ENCODE assay signal across 31 cellular contexts in genomic region chr10:25245171-25245570, GRCh38.
"Had no signal": no experiment of that assay in that cellular context is flagged by ENCODE, and none has a peak within 500 bp of the region (broad histone marks: within the 10 kb centered on the region; RNA-seq: fewer than 3 reads in every experiment).

No MANE protein-coding gene starts in this region.

- H3K4me3 ChIP-seq: left ventricle myocardium inferior, lung, mucosa of descending colon, psoas muscle, right atrium auricular region, right lobe of liver, smooth muscle cell, stomach, testis, thyroid gland, transverse colon, upper lobe of left lung, vagina had no signal

- H3K4me2 ChIP-seq: smooth muscle cell had no signal

- H3K27ac ChIP-seq: left ventricle myocardium inferior, neutrophil, parathyroid adenoma, psoas muscle, right atrium auricular region, right lobe of liver, stomach, testis, thyroid gland, transverse colon, upper lobe of left lung, vagina had no signal

- H3K27me3 Mint-ChIP-seq: memory B cell; stimulated activated naive B cell treated with anti-CD40 and anti-IgM and Interleukin-4, amounts not matched to agents 10 μg/mL and 1 μg/mL and 100 μg/mL, for 72 hours had no signal

- H3K36me3 ChIP-seq: left ventricle myocardium inferior, neutrophil, right atrium auricular region, right lobe of liver, stomach, thyroid gland, transverse colon, upper lobe of left lung, vagina had no signal

- ATAC-seq: left colon; mucosa of descending colon; naive thymus-derived CD4-positive, alpha-beta T cell; psoas muscle; right lobe of liver; stimulated activated naive B cell treated with anti-CD40 and anti-IgM and Interleukin-4, amounts not matched to agents 10 μg/mL and 1 μg/mL and 100 μg/mL, for 72 hours; stimulated activated naive CD8-positive, alpha-beta T cell treated with anti-CD3 and anti-CD28 coated beads, Interleukin-15, Interleukin-2, amounts not matched to agents 100 U/mL and 50 U/mL, for 24 hours had no signal

- H3K27ac Mint-ChIP-seq: immature natural killer cell; memory B cell; naive thymus-derived CD4-positive, alpha-beta T cell; nephron; stimulated activated naive B cell treated with anti-CD40 and anti-IgM and Interleukin-4, amounts not matched to agents 10 μg/mL and 1 μg/mL and 100 μg/mL, for 72 hours had no signal

- H3K9me3 Mint-ChIP-seq: memory B cell, nephron, neural crest cell had no signal

- H3K4me1 ChIP-seq: left ventricle myocardium inferior, parathyroid adenoma, psoas muscle, right atrium auricular region, right lobe of liver, stomach, testis, thyroid gland, transverse colon, upper lobe of left lung, vagina had no signal

- H3K9me3 ChIP-seq: left ventricle myocardium inferior, mucosa of descending colon, neutrophil, psoas muscle, right atrium auricular region, right lobe of liver, stomach, testis, thyroid gland, transverse colon, upper lobe of left lung, vagina had no signal

- H3K27me3 ChIP-seq: neutrophil, right atrium auricular region, right lobe of liver, stomach, testis, thyroid gland, transverse colon, upper lobe of left lung, vagina had no signal

- H3K4me3 Mint-ChIP-seq: immature natural killer cell; memory B cell; naive thymus-derived CD4-positive, alpha-beta T cell; nephron; neural crest cell; stimulated activated naive B cell treated with anti-CD40 and anti-IgM and Interleukin-4, amounts not matched to agents 10 μg/mL and 1 μg/mL and 100 μg/mL, for 72 hours had no signal

- H3K9ac ChIP-seq: parathyroid adenoma had no signal

- H3K79me2 ChIP-seq: parathyroid adenoma had no signal

- H3K36me3 Mint-ChIP-seq: immature natural killer cell; memory B cell; naive thymus-derived CD4-positive, alpha-beta T cell; stimulated activated naive B cell treated with anti-CD40 and anti-IgM and Interleukin-4, amounts not matched to agents 10 μg/mL and 1 μg/mL and 100 μg/mL, for 72 hours had no signal

- DNase-seq: hippocampal formation; immature natural killer cell; kidney; left colon; left ventricle myocardium inferior; midbrain; mucosa of descending colon; naive thymus-derived CD4-positive, alpha-beta T cell; occipital lobe; psoas muscle; right lobe of liver; stimulated activated CD4-positive, alpha-beta T cell treated with anti-CD3 and anti-CD28 coated beads, Interleukin-1b, Interleukin-23, amount 100 ng/mL, for 48 hours; stimulated activated CD4-positive, alpha-beta T cell treated with anti-CD3 and anti-CD28 coated beads, Interleukin-2, amount 100 ng/mL, for 48 hours; stimulated activated CD4-positive, alpha-beta T cell treated with anti-CD3 and anti-CD28 coated beads, Interleukin-4, amount 100 ng/mL, for 4 hours; stimulated activated CD8-positive, alpha-beta memory T cell treated with anti-CD3 and anti-CD28 coated beads, Interleukin-4, amount 100 ng/mL, for 48 hours; stimulated activated naive B cell treated with anti-CD40 and anti-IgM and Interleukin-4, amounts not matched to agents 10 μg/mL and 1 μg/mL and 100 μg/mL, for 72 hours; stimulated activated naive CD8-positive, alpha-beta T cell treated with anti-CD3 and anti-CD28 coated beads, Interleukin-15, Interleukin-2, amounts not matched to agents 100 U/mL and 50 U/mL, for 24 hours; stomach; testis; thyroid gland; transverse colon; upper lobe of left lung had no signal

- H2AFZ ChIP-seq: parathyroid adenoma had no signal

- H3K4me1 Mint-ChIP-seq: immature natural killer cell; memory B cell; naive thymus-derived CD4-positive, alpha-beta T cell; nephron; neural crest cell; stimulated activated naive B cell treated with anti-CD40 and anti-IgM and Interleukin-4, amounts not matched to agents 10 μg/mL and 1 μg/mL and 100 μg/mL, for 72 hours had no signal
